In the genomic region with DNA sequence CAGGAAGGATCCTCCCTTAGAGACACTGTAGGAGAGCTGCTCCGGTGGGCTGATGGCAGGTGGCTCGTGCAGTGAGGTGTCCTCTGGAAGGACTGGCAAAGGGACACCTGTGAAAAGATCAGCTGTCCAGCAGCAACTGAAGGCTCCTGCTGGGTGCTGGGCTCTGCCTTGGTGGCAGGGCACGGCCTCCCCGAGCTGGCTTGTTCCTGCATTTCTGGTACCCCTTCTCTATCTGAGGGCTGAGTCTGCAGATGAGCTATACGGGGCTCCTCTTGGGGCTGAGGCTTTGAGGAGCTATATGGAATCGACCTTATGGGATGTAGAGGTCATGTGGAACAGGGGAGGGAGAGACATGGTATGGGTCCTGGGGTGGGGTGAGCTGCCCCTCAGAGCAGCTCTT, we compare ENCODE assay signal across 18 cellular contexts.
"Had no signal": no experiment of that assay in that cellular context is flagged by ENCODE, and none has a peak within 500 bp of the region (broad histone marks: within the 10 kb centered on the region; RNA-seq: fewer than 3 reads in every experiment).

No MANE protein-coding gene starts in this region.

- H3K36me3 Mint-ChIP-seq: T-cell, type B pancreatic cell had no signal

- H3K27ac Mint-ChIP-seq: activated T-helper 1 cell treated with anti-CD3 and anti-CD28 coated beads, Interleukin-12 subunit alpha, Interleukin-12 subunit beta, Interleukin-2, Interleukin-4 antibody, amounts not matched to agents 30 ng/mL and 10 ng/mL and 1 ng/mL, durations not matched to agents 14 hours and 24 hours and 36 hours; nephron; T-cell; type B pancreatic cell had no signal

- ATAC-seq: left lung, T-cell had no signal

- H3K4me1 ChIP-seq: ascending aorta, breast epithelium, left lung had no signal

- H3K27ac ChIP-seq: ascending aorta, breast epithelium, dorsolateral prefrontal cortex, left lung, SK-N-MC had no signal

- H3K4me3 ChIP-seq: ascending aorta, breast epithelium, dorsolateral prefrontal cortex, left lung, SK-N-MC had no signal

- H3K4me1 Mint-ChIP-seq: T-cell had no signal

- H3K9me3 ChIP-seq: ascending aorta, left lung had no signal

- H3K4me3 Mint-ChIP-seq: activated T-helper 1 cell treated with anti-CD3 and anti-CD28 coated beads, Interleukin-12 subunit alpha, Interleukin-12 subunit beta, Interleukin-2, Interleukin-4 antibody, amounts not matched to agents 30 ng/mL and 10 ng/mL and 1 ng/mL, durations not matched to agents 14 hours and 24 hours and 36 hours; nephron; T-cell; type B pancreatic cell had no signal

- FAIRE-seq: endometrium, islet of Langerhans had no signal

- DNase-seq: activated CD4-positive, alpha-beta T cell treated with anti-CD3 and anti-CD28 coated beads, Interleukin-2, amount 50 U/mL, for 4 hours; activated CD4-positive, CD25-positive, alpha-beta regulatory T cell treated with anti-CD3 and anti-CD28 coated beads, Interleukin-2, amount 50 U/mL, for 72 hours; activated naive CD4-positive, alpha-beta T cell treated with Interleukin-2 at 50 U/mL for 16 hours; mesenchymal stem cell; stimulated activated CD4-positive, alpha-beta T cell treated with anti-CD3 and anti-CD28 coated beads, Interleukin-4, amount 100 ng/mL, for 1 hour; stimulated activated naive CD4-positive, alpha-beta T cell treated with Interleukin-2 at 50 U/mL for 16 hours; T-helper 9 cell had no signal

- H3K9me3 Mint-ChIP-seq: nephron, type B pancreatic cell had no signal

- H3K27me3 ChIP-seq: ascending aorta had no signal

- H3K36me3 ChIP-seq: ascending aorta, breast epithelium, left lung had no signal
